ENCODE assay signal across 6 cellular contexts in genomic region chr2:171909261-171909660, GRCh38.
"Had no signal": no experiment of that assay in that cellular context is flagged by ENCODE, and none has a peak within 500 bp of the region (broad histone marks: within the 10 kb centered on the region; RNA-seq: fewer than 3 reads in every experiment).

No MANE protein-coding gene starts in this region.

- H3K4me1 Mint-ChIP-seq: IgD-negative memory B cell had no signal

- DNase-seq: GM23248, GOT3, H7, HFFc6 had no signal

- H3K9me3 Mint-ChIP-seq: IgD-negative memory B cell had no signal

- H3K4me1 ChIP-seq: HAP-1 had no signal

- H3K36me3 Mint-ChIP-seq: IgD-negative memory B cell had no signal

- H3K4me3 Mint-ChIP-seq: HFFc6, IgD-negative memory B cell had no signal

- H3K4me3 ChIP-seq: GM23248, HAP-1 had no signal

- H3K9ac ChIP-seq: GM23248 had no signal

- H3K27ac Mint-ChIP-seq: HFFc6 had no signal

- H3K36me3 ChIP-seq: HAP-1 had no signal

- H3K9me3 ChIP-seq: HAP-1 had no signal

- H3K27me3 Mint-ChIP-seq: IgD-negative memory B cell had no signal
